In genomic region chr2:233105156-233105895, GRCh38 we compare ENCODE assay signal across 19 cellular contexts. TPM values are rescaled to one million over a fixed set of nuclear protein-coding genes. Genes with fewer than 3 reads are reported as not detected.
DNase-seq lines count a peak whose midpoint lies in the region; ATAC-seq, FAIRE-seq and TF ChIP-seq lines count a peak whose summit lies in the region.
"Had no signal": no experiment of that assay in that cellular context is flagged by ENCODE, and none has a peak within 500 bp of the region (broad histone marks: within the 10 kb centered on the region; RNA-seq: fewer than 3 reads in every experiment).

No MANE protein-coding gene starts in this region.

- DNase-seq in activated CD4-positive, alpha-beta T cell treated with anti-CD3 and anti-CD28 coated beads, Interleukin-2, amount 10 ng/mL, durations not matched to agents 7 days and 5 days: no peak
- no peak for DNase-seq in activated CD4-positive, alpha-beta T cell treated with anti-CD3 and anti-CD28 coated beads for 48 hours
- DNase-seq in activated B cell treated with CpG ODN at 0.5 μM for 24 hours (no peak), memory B cell (ENCODE audit: low spot score in 2 of 2) (no peak), WTC11 (ENCODE audit: low spot score) (no peak), frontal cortex (ENCODE audit: low spot score in 2 of 2) (no peak)
- no peak for DNase-seq in stimulated activated effector memory CD8-positive, alpha-beta T cell treated with anti-CD3 and anti-CD28 coated beads, Interleukin-12 subunit alpha, Interleukin-12 subunit beta, amount 100 ng/mL, for 72 hours (ENCODE audit: low spot score in 2 of 2)
- DNase-seq: 8988T, DMS 273 treated with DMSO at 0.1 percent for 48 hours, GF-D8, GM23248, NCI-H187, NCI-H446 treated with DMSO at 0.1 percent for 48 hours, OCI-M1, RPMI8226, SIG-M5 had no signal

- POLR2A ChIA-PET in activated CD4-positive, alpha-beta T cell treated with anti-CD3 and anti-CD28 coated beads, Interleukin-2, amount 10 ng/mL, durations not matched to agents 7 days and 5 days (lab: Charles Lee): interaction anchor here (0.6 kb wide), 1 partner anchor 394 kb away, joined by 5 read pairs; no protein-coding TSS in a partner anchor
- POLR2A ChIA-PET in activated B cell treated with CpG ODN at 0.5 μM for 24 hours (lab: Charles Lee) (interaction anchor here (1.6 to 14.5 kb wide), 4 partner anchors 19 to 43 kb away, joined by 5 to 319 read pairs (median 157); partner anchors contain the start of gene INPP5D), WTC11 (lab: Charles Lee) (no interaction called here)

- TF ChIP-seq CTCF in activated B cell treated with CpG ODN at 0.5 μM for 24 hours (IDR thresholded peaks at IDR 0.05) (no peak), WTC11 (IDR thresholded peaks at IDR 0.05) (no peak)

- no peak for FAIRE-seq in frontal cortex (lab: Jason Lieb, UNC)
- FAIRE-seq: K562 had no signal

- no peaks in the 10 kb centered on the region for H3K9me3 Mint-ChIP-seq in activated CD4-positive, alpha-beta T cell treated with anti-CD3 and anti-CD28 coated beads, Interleukin-2, amount 10 ng/mL, durations not matched to agents 7 days and 5 days
- no peaks in the 10 kb centered on the region for H3K9me3 Mint-ChIP-seq in activated B cell treated with CpG ODN at 0.5 μM for 24 hours
- no peaks in the 10 kb centered on the region for H3K9me3 Mint-ChIP-seq in memory B cell
- H3K9me3 Mint-ChIP-seq in stimulated activated effector memory CD8-positive, alpha-beta T cell treated with anti-CD3 and anti-CD28 coated beads, Interleukin-12 subunit alpha, Interleukin-12 subunit beta, amount 100 ng/mL, for 72 hours: peaks cover 4% of the 10 kb centered on the region
- peaks cover 8% of the 10 kb centered on the region for H3K9me3 Mint-ChIP-seq in WTC11

- H3K4me1 Mint-ChIP-seq in activated CD4-positive, alpha-beta T cell treated with anti-CD3 and anti-CD28 coated beads, Interleukin-2, amount 10 ng/mL, durations not matched to agents 7 days and 5 days: peaks cover 52% of the 10 kb centered on the region
- H3K4me1 Mint-ChIP-seq in activated B cell treated with CpG ODN at 0.5 μM for 24 hours (peaks cover 90% of the 10 kb centered on the region), memory B cell (peaks cover 72% of the 10 kb centered on the region), WTC11 (0 out of 2 replicates have a peak, but pooled peaks cover 3% of the 10 kb centered on the region)
- H3K4me1 Mint-ChIP-seq in stimulated activated effector memory CD8-positive, alpha-beta T cell treated with anti-CD3 and anti-CD28 coated beads, Interleukin-12 subunit alpha, Interleukin-12 subunit beta, amount 100 ng/mL, for 72 hours: peaks cover 84% of the 10 kb centered on the region

- peaks cover 44% of the 10 kb centered on the region for H3K36me3 Mint-ChIP-seq in activated CD4-positive, alpha-beta T cell treated with anti-CD3 and anti-CD28 coated beads, Interleukin-2, amount 10 ng/mL, durations not matched to agents 7 days and 5 days (ENCODE audit: low read depth)
- H3K36me3 Mint-ChIP-seq in activated B cell treated with CpG ODN at 0.5 μM for 24 hours (ENCODE audit: low read depth): peaks cover 52% of the 10 kb centered on the region
- H3K36me3 Mint-ChIP-seq in memory B cell: peaks cover 19% of the 10 kb centered on the region
- peaks cover 30% of the 10 kb centered on the region for H3K36me3 Mint-ChIP-seq in stimulated activated effector memory CD8-positive, alpha-beta T cell treated with anti-CD3 and anti-CD28 coated beads, Interleukin-12 subunit alpha, Interleukin-12 subunit beta, amount 100 ng/mL, for 72 hours
- 0 out of 2 replicates have a peak, but pooled peaks cover 3% of the 10 kb centered on the region for H3K36me3 Mint-ChIP-seq in WTC11

- peak overlapping the region; percentile 65 for H3K27ac Mint-ChIP-seq in activated CD4-positive, alpha-beta T cell treated with anti-CD3 and anti-CD28 coated beads, Interleukin-2, amount 10 ng/mL, durations not matched to agents 7 days and 5 days
- peak overlapping the region; percentile 79 for H3K27ac Mint-ChIP-seq in activated B cell treated with CpG ODN at 0.5 μM for 24 hours
- peak overlapping the region; percentile 80 for H3K27ac Mint-ChIP-seq in memory B cell
- peak overlapping the region; percentile 78 for H3K27ac Mint-ChIP-seq in stimulated activated effector memory CD8-positive, alpha-beta T cell treated with anti-CD3 and anti-CD28 coated beads, Interleukin-12 subunit alpha, Interleukin-12 subunit beta, amount 100 ng/mL, for 72 hours
- H3K27ac Mint-ChIP-seq in WTC11: no peak overlapping the region

- intact Hi-C loops in activated B cell treated with CpG ODN at 0.5 μM for 24 hours (cut with micrococcal nuclease): no loop called here

- no peaks in the 10 kb centered on the region for H3K27me3 Mint-ChIP-seq in activated CD4-positive, alpha-beta T cell treated with anti-CD3 and anti-CD28 coated beads, Interleukin-2, amount 10 ng/mL, durations not matched to agents 7 days and 5 days
- H3K27me3 Mint-ChIP-seq in activated B cell treated with CpG ODN at 0.5 μM for 24 hours (no peaks in the 10 kb centered on the region), memory B cell (no peaks in the 10 kb centered on the region), WTC11 (ENCODE audit: low read depth) (no peaks in the 10 kb centered on the region)

- H3K4me3 Mint-ChIP-seq in activated CD4-positive, alpha-beta T cell treated with anti-CD3 and anti-CD28 coated beads, Interleukin-2, amount 10 ng/mL, durations not matched to agents 7 days and 5 days: no peak overlapping the region
- no peak overlapping the region for H3K4me3 Mint-ChIP-seq in activated B cell treated with CpG ODN at 0.5 μM for 24 hours
- H3K4me3 Mint-ChIP-seq in memory B cell: no peak overlapping the region
- H3K4me3 Mint-ChIP-seq in stimulated activated effector memory CD8-positive, alpha-beta T cell treated with anti-CD3 and anti-CD28 coated beads, Interleukin-12 subunit alpha, Interleukin-12 subunit beta, amount 100 ng/mL, for 72 hours: no peak overlapping the region
- H3K4me3 Mint-ChIP-seq in WTC11: no peak overlapping the region

- ATAC-seq in activated B cell treated with CpG ODN at 0.5 μM for 24 hours (ENCODE audit: low read depth): no peak
- ATAC-seq in memory B cell (ENCODE audit: low read depth): no peak
- no peak for ATAC-seq in stimulated activated effector memory CD8-positive, alpha-beta T cell treated with anti-CD3 and anti-CD28 coated beads, Interleukin-12 subunit alpha, Interleukin-12 subunit beta, amount 100 ng/mL, for 72 hours
- no peak; the same call in 1 of the 2 replicates for ATAC-seq in WTC11
- no peak for ATAC-seq in HG03135 (IDR thresholded peaks at IDR 0.05; ENCODE audit: unreplicated experiment)
- ATAC-seq: K562 had no signal

- CTCF ChIA-PET in activated CD4-positive, alpha-beta T cell treated with anti-CD3 and anti-CD28 coated beads, Interleukin-2, amount 10 ng/mL, durations not matched to agents 7 days and 5 days (lab: Charles Lee): interaction anchor here (0.9 to 1.1 kb wide), 2 partner anchors 25 to 43 kb away, joined by 3 to 5 read pairs; no protein-coding TSS in a partner anchor
- CTCF ChIA-PET in activated B cell treated with CpG ODN at 0.5 μM for 24 hours (lab: Charles Lee): interaction anchor here (1.7 kb wide), 1 partner anchor 51 kb away, joined by 4 read pairs; no protein-coding TSS in a partner anchor
- CTCF ChIA-PET in WTC11 (lab: Charles Lee): interaction anchor here (0.7 kb wide), 1 partner anchor 146 kb away, joined by 3 read pairs; the partner anchor contains the start of gene ATG16L1

TF ChIP-seq in WTC11, 78 proteins besides CTCF, POLR2A, EP300 and RAD21:
- TF ChIP-seq AFF4 (CRISPR knock-in tag; IDR thresholded peaks at IDR 0.05; ENCODE audit: borderline replicate concordance) (no peak), MYBL2 (CRISPR knock-in tag; IDR thresholded peaks at IDR 0.05) (no peak), MLX (CRISPR knock-in tag; IDR thresholded peaks at IDR 0.05) (no peak), GTF2I (CRISPR knock-in tag; conservative IDR thresholded peaks at IDR 0.05) (no peak), ZNF671 (CRISPR knock-in tag; IDR thresholded peaks at IDR 0.05) (no peak)

RNA-seq across cellular contexts. Expression of gene INPP5D, which starts 45.2 kb away (rescaled TPM):
- total RNA-seq in activated CD4-positive, alpha-beta T cell treated with anti-CD3 and anti-CD28 coated beads, Interleukin-2, amount 10 ng/mL, durations not matched to agents 7 days and 5 days: 100 to 1,000 TPM; 121 to 138 TPM
- total RNA-seq in activated B cell treated with CpG ODN at 0.5 μM for 24 hours (247 and 275 TPM in 2 replicates), WTC11 (2021) (17.2 to 23.7 TPM (median 22.3 TPM) in 3 replicates), frontal cortex (1.6 TPM)
- total RNA-seq: Daoy, GM23248 had no signal
